In the genomic region with DNA sequence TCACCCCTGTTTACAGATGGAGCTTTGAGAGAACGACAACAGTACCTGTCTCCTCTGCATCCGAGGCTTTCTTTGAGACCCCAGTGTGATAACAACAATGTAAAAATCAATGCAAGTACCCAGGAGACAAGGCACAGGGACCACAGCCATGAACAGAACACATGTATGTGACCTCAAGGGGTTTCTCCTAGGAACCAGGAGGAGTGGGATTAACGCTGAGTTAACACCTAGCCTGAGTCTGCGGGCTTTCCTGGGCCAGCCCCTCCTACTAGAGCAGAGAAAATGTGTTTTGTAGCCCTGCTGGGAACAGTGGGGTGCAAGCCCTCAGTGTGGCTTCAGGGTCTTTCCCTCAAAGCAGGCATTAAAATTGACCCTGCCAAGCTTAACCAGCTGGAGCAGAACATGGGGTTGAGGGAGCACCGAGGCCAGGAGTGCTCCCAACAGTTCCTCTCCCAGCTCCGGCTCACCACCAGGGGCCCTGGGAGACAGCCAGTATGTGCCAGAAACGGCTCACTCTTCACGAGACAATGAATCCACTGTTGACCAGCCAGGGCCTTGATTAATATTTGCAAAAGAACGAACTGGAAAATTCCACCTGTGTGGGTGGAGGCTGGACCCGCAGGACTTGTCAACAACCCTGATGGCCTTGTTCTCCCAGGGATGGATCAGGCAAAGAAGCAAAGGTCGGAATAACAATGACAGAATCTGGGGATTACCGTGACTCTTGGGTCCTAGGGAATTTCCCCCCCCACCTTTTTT, we compare ENCODE assay signal across 10 cellular contexts. TPM values are rescaled to one million over a fixed set of nuclear protein-coding genes. Genes with fewer than 3 reads are reported as not detected.
A peak's percentile ranks its signal among the peaks of the same experiment; 100 is the strongest.
DNase-seq lines count a peak whose midpoint lies in the region; ATAC-seq, FAIRE-seq and TF ChIP-seq lines count a peak whose summit lies in the region.
"Had no signal": no experiment of that assay in that cellular context is flagged by ENCODE, and none has a peak within 500 bp of the region (broad histone marks: within the 10 kb centered on the region; RNA-seq: fewer than 3 reads in every experiment).

No MANE protein-coding gene starts in this region.

- DNase-seq in NCI-H82 (lab: John Stamatoyannopoulos, UW) (peak; percentile 27), NCI-H82 treated with DMSO at 0.1 percent for 48 hours (lab: John Stamatoyannopoulos, UW; ENCODE audit: unreplicated experiment) (no peak), brain microvascular endothelial cell (peak; percentile 7), kidney (peak; percentile 91), uterus (peak; percentile 46 to 62), upper lobe of right lung (no peak)

- H3K4me1 ChIP-seq in kidney (ENCODE audit: control insufficient read depth in 1 of 2, insufficient read depth in 1 of 2, low read depth in 1 of 2, low read length in 2 of 2): peaks cover 14 to 25% of the 10 kb centered on the region in 2 donors
- H3K4me1 ChIP-seq in uterus: peaks cover 0 to 3% of the 10 kb centered on the region in 2 donors
- H3K4me1 ChIP-seq in upper lobe of right lung: peaks cover 20% of the 10 kb centered on the region

- in situ Hi-C loops in brain microvascular endothelial cell (cut with HindIII; ENCODE audit: low pct_ligation_motif_present, low sequenced_read_pairs): no loop called here

- H3K27me3 ChIP-seq in brain microvascular endothelial cell (replicated peaks) (peaks cover 18% of the 10 kb centered on the region), uterus (no peaks in the 10 kb centered on the region), upper lobe of right lung (no peaks in the 10 kb centered on the region)

- H3K36me3 ChIP-seq in brain microvascular endothelial cell (replicated peaks) (no peaks in the 10 kb centered on the region), kidney (ENCODE audit: control insufficient read depth in 1 of 2, insufficient read depth in 2 of 2, low read length in 2 of 2) (peaks cover 0 to 4% of the 10 kb centered on the region in 2 donors), uterus (no peaks in the 10 kb centered on the region), upper lobe of right lung (no peaks in the 10 kb centered on the region)
- H3K36me3 ChIP-seq: BLaER1, SJSA1 had no signal

- H3K4me3 ChIP-seq in brain microvascular endothelial cell (ENCODE audit: low read depth, low read length) (no peak overlapping the region), kidney (ENCODE audit: low read length in 2 of 2) (peak overlapping the region in 1 of 2 donors; percentile 55), uterus (no peak overlapping the region), upper lobe of right lung (no peak overlapping the region)
- H3K4me3 ChIP-seq: BLaER1, SJSA1 had no signal

- H3K27ac ChIP-seq in brain microvascular endothelial cell: no peak overlapping the region
- H3K27ac ChIP-seq in kidney (ENCODE audit: low read depth in 2 of 2, low read length in 2 of 2): peak overlapping the region; percentile 94 to 95
- peak overlapping the region; percentile 11 to 65 for H3K27ac ChIP-seq in uterus
- no peak overlapping the region for H3K27ac ChIP-seq in upper lobe of right lung
- H3K27ac ChIP-seq: BLaER1, SJSA1 had no signal

- TF ChIP-seq CTCF in brain microvascular endothelial cell (IDR thresholded peaks at IDR 0.05; ENCODE audit: low read depth, low read length, missing control alignments) (peak; percentile 50), kidney (IDR thresholded peaks at IDR 0.05; ENCODE audit: borderline replicate concordance, extremely low read depth, insufficient read depth) (peak; percentile 40), uterus (IDR thresholded peaks at IDR 0.05) (peak in 2 of 4 experiments; percentile 21 to 50), upper lobe of right lung (IDR thresholded peaks at IDR 0.05) (no peak)

- H3K9me3 ChIP-seq in kidney (ENCODE audit: control insufficient read depth in 1 of 2, low read length in 2 of 2) (no peaks in the 10 kb centered on the region), uterus (no peaks in the 10 kb centered on the region), upper lobe of right lung (no peaks in the 10 kb centered on the region)
- H3K9me3 ChIP-seq: SJSA1 had no signal

- intact Hi-C loops in kidney (cut with DNase I) (no loop called here), uterus (cut with DNase I; ENCODE audit: low total_unique reads) (no loop called here), upper lobe of right lung (cut with DNase I) (no loop called here)

- FAIRE-seq in kidney (lab: Jason Lieb, UNC): peak; percentile 62

- no peak for ATAC-seq in GM21723 (IDR thresholded peaks at IDR 0.05; ENCODE audit: unreplicated experiment)
- ATAC-seq in upper lobe of right lung: no peak
- ATAC-seq in GM21825 (IDR thresholded peaks at IDR 0.05; ENCODE audit: unreplicated experiment): no peak

- H3K9ac ChIP-seq in kidney (ENCODE audit: low read length in 2 of 2): peak overlapping the region; percentile 45 to 59
- H3K9ac ChIP-seq: BLaER1 had no signal

- TF ChIP-seq POLR2A in uterus (IDR thresholded peaks at IDR 0.05): no peak

RNA-seq across cellular contexts. Expression of a gene that starts 3.6 kb away (rescaled TPM):
- total RNA-seq in kidney (33.4 TPM), uterus (1 to 10 TPM; 1.8 to 9.1 (median 4.2) TPM), upper lobe of right lung (10.9 TPM)
- polyA plus RNA-seq in kidney (ENCODE audit: insufficient read depth, low read depth, low replicate concordance): 26.5 TPM
- total RNA-seq: SJSA1 had no signal

RNA-seq across cellular contexts. Expression of a gene that starts 3.8 kb away (rescaled TPM):
- total RNA-seq in kidney (27.7 TPM), uterus (1 to 10 TPM in 3 of 4 donors, not detected in 1; 1.3 to 4.6 (median 2.8) TPM), upper lobe of right lung (12.4 TPM)
- 87.4 TPM for polyA plus RNA-seq in kidney (ENCODE audit: insufficient read depth, low read depth, low replicate concordance)
- total RNA-seq: SJSA1 had no signal

RNA-seq across cellular contexts. Expression of a gene that starts 39.3 kb away (rescaled TPM):
- total RNA-seq in kidney (29.6 TPM), uterus (10 to 100 TPM; 23.2 to 56.8 (median 31.6) TPM), upper lobe of right lung (22.8 TPM)
- polyA plus RNA-seq in kidney (ENCODE audit: insufficient read depth, low read depth, low replicate concordance): 20.4 TPM

RNA-seq across cellular contexts. Expression of a gene that starts 49.0 kb away (rescaled TPM):
- total RNA-seq in kidney (51.0 TPM), uterus (100 to 1,000 TPM in 1 of 4 donors, 10 to 100 TPM in 3; 15.3 to 132 (median 54.0) TPM), upper lobe of right lung (44.5 TPM)
- 106 TPM for polyA plus RNA-seq in kidney (ENCODE audit: insufficient read depth, low read depth, low replicate concordance)

Comparison
In these comparisons a context has a peak if more than half of its experiments do, and no peak if none do; other contexts are left out.
1. DNase-seq: peak in NCI-H82 (single experiment), brain microvascular endothelial cell (single experiment), kidney (single experiment) and uterus (2 of 2); none in NCI-H82 treated with DMSO at 0.1 percent for 48 hours (single experiment) and upper lobe of right lung (single experiment).
2. H3K27ac ChIP-seq: peak in kidney (2 of 2) and uterus (2 of 2); none in brain microvascular endothelial cell (single experiment) and upper lobe of right lung (single experiment).